Comparison of ENCODE assay signal across 26 cellular contexts in genomic region chr13:63107163-63107935, GRCh38.
DNase-seq lines count a peak whose midpoint lies in the region; ATAC-seq and TF ChIP-seq lines count a peak whose summit lies in the region.
"Had no signal": no experiment of that assay in that cellular context is flagged by ENCODE, and none has a peak within 500 bp of the region (broad histone marks: within the 10 kb centered on the region; RNA-seq: fewer than 3 reads in every experiment).

No MANE protein-coding gene starts in this region.

- no peak for ATAC-seq in HG03460 (IDR thresholded peaks at IDR 0.05; ENCODE audit: unreplicated experiment)
- ATAC-seq: activated naive CD4-positive, alpha-beta T cell treated with anti-CD3 and anti-CD28 coated beads, Interleukin-2, amount 50 U/mL, for 72 hours; effector memory CD8-positive, alpha-beta T cell; left colon; natural killer cell treated with Interleukin-12 subunit alpha and Interleukin-12 subunit beta and Interleukin-15 and Interleukin-18, amount 100 ng/mL, for 72 hours; right lobe of liver had no signal

- H3K4me1 ChIP-seq in ACC112 (ENCODE audit: control insufficient read depth, insufficient read depth, low read length, unreplicated experiment), result no peaks in the 10 kb centered on the region
- H3K4me1 ChIP-seq: BLaER1 treated with 17β-estradiol and CSF1 and Interleukin-3, amounts not matched to agents 10 nM and 100 nM; Caco-2; colonic mucosa; parathyroid adenoma; right lobe of liver; SJCRH30 had no signal

- H3K27me3 ChIP-seq in ACC112 (ENCODE audit: insufficient read depth, low read length) (no peaks in the 10 kb centered on the region), kidney epithelial cell (ENCODE audit: control insufficient read depth, insufficient read depth, low read length) (no peaks in the 10 kb centered on the region)
- H3K27me3 ChIP-seq: BLaER1 treated with 17β-estradiol and CSF1 and Interleukin-3, amounts not matched to agents 10 nM and 100 nM; colonic mucosa; esophagus muscularis mucosa; right lobe of liver; SJCRH30 had no signal

- H3K36me3 ChIP-seq in ACC112 (ENCODE audit: insufficient read depth, low read length) (no peaks in the 10 kb centered on the region), kidney epithelial cell (ENCODE audit: control insufficient read depth, insufficient read depth, low read length) (no peaks in the 10 kb centered on the region)
- H3K36me3 ChIP-seq: BLaER1 treated with 17β-estradiol and CSF1 and Interleukin-3, amounts not matched to agents 10 nM and 100 nM; colonic mucosa; esophagus muscularis mucosa; right lobe of liver; SJCRH30 had no signal

- no peak overlapping the region for H3K4me3 ChIP-seq in ACC112 (ENCODE audit: low read depth, low read length)
- no peak overlapping the region for H3K4me3 ChIP-seq in kidney epithelial cell (ENCODE audit: low read depth, low read length)
- H3K4me3 ChIP-seq: BLaER1 treated with 17β-estradiol and CSF1 and Interleukin-3, amounts not matched to agents 10 nM and 100 nM; colonic mucosa; esophagus muscularis mucosa; right lobe of liver; SJCRH30 had no signal

- H3K27ac ChIP-seq in ACC112 (ENCODE audit: low read depth, low read length), result no peak overlapping the region
- H3K27ac ChIP-seq: BLaER1 treated with 17β-estradiol and CSF1 and Interleukin-3, amounts not matched to agents 10 nM and 100 nM; colonic mucosa; esophagus muscularis mucosa; HL-60; parathyroid adenoma; right lobe of liver; SJCRH30 had no signal

- H3K79me2 ChIP-seq in ACC112 (ENCODE audit: control insufficient read depth, insufficient read depth, low read length, unreplicated experiment), result no peaks in the 10 kb centered on the region
- H3K79me2 ChIP-seq: parathyroid adenoma had no signal

- TF ChIP-seq CTCF in kidney epithelial cell (IDR thresholded peaks at IDR 0.05; ENCODE audit: insufficient read depth, low read length, poor library complexity, severe bottlenecking), result no peak

- DNase-seq in NCI-H69 (lab: John Stamatoyannopoulos, UW) (peak; percentile 40), astrocyte of the hippocampus (ENCODE audit: low read depth, low spot score) (peak; percentile 5), kidney epithelial cell (ENCODE audit: low read depth) (peak; percentile 12), MV-4-11 (lab: John Stamatoyannopoulos, UW) (no peak), NCI-H1105 treated with DMSO at 0.1 percent for 48 hours (lab: John Stamatoyannopoulos, UW) (no peak)
- no peak for DNase-seq in NK-92 treated with Interleukin-12 subunit alpha and Interleukin-12 subunit beta, amount 100 ng/mL, for 24 hours (lab: John Stamatoyannopoulos, UW)
- DNase-seq: ACHN; Caco-2; colonic mucosa; effector memory CD8-positive, alpha-beta T cell; glutamatergic neuron; left colon; MM.1S; NCI-H2171; OCI-M1; right lobe of liver; SJCRH30; substantia nigra had no signal

- peak overlapping the region; percentile 50 for H2AFZ ChIP-seq in ACC112 (ENCODE audit: low read length, unreplicated experiment)
- H2AFZ ChIP-seq: parathyroid adenoma had no signal

Comparison
In these comparisons a context has a peak if more than half of its experiments do, and no peak if none do; other contexts are left out.
1. DNase-seq: peak in NCI-H69 (single experiment), astrocyte of the hippocampus (single experiment) and kidney epithelial cell (single experiment); none in MV-4-11 (single experiment), NCI-H1105 treated with DMSO at 0.1 percent for 48 hours (single experiment) and NK-92 treated with Interleukin-12 subunit alpha and Interleukin-12 subunit beta, amount 100 ng/mL, for 24 hours (single experiment).